Comparison of ENCODE assay signal across 8 cellular contexts in the genomic region with DNA sequence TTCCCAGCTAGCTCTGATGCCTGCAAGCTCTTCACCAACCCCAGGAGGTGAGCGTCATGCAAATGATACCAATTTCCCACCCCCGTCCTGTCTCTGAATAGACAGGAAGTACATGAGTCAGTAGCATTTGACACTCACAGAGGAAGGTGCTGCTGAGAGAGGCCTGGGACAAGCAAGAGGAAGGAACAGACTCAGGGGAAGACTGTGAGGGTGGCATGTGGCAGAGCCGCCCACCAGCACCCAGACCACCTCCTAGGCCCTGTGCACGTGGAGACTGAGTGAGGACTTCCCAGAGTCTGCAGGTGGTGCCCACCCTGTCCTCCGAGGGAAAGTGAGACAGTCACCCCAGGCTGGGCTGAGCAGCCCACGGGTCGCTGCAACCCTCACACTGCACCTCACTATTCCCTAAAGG.
DNase-seq lines count a peak whose midpoint lies in the region; ATAC-seq and TF ChIP-seq lines count a peak whose summit lies in the region.

No MANE protein-coding gene starts in this region.

- H3K36me3 ChIP-seq in breast epithelium (no peaks in the 10 kb centered on the region), SK-N-SH (replicated peaks in 1 of 2; ENCODE audit: control insufficient read depth in 1 of 2, insufficient read depth in 2 of 2, low read length in 1 of 2) (no peaks in the 10 kb centered on the region)

- H3K4me1 Mint-ChIP-seq in MCF 10A (ENCODE audit: insufficient read depth, unreplicated experiment), result peaks cover 6% of the 10 kb centered on the region
- peaks cover 16% of the 10 kb centered on the region for H3K4me1 Mint-ChIP-seq in activated naive CD8-positive, alpha-beta T cell (ENCODE audit: low read depth)

- POLR2A ChIA-PET in MCF 10A (lab: Yijun Ruan, JAX) (interaction anchor here (1.1 to 1.3 kb wide), 2 partner anchors 12 to 24 kb away, joined by 3 read pairs; no protein-coding TSS in a partner anchor), RWPE1 (lab: Yijun Ruan, JAX; ENCODE audit: low non-redundant PET) (interaction anchor here (0.7 kb wide), 1 partner anchor 12 kb away, joined by 3 read pairs; no protein-coding TSS in a partner anchor), SK-N-SH (lab: Yijun Ruan, JAX) (no interaction called here)

- H3K79me2 ChIP-seq in SK-N-SH (ENCODE audit: insufficient read depth), result no peaks in the 10 kb centered on the region

- H3K9me3 ChIP-seq in breast epithelium, result peaks cover 2 to 6% of the 10 kb centered on the region in 2 donors
- H3K9me3 ChIP-seq in SK-N-SH, result no peaks in the 10 kb centered on the region

- no peak overlapping the region for H3K4me3 ChIP-seq in breast epithelium
- H3K4me3 ChIP-seq in SK-N-SH (ENCODE audit: low read depth in 2 of 2, low read length in 1 of 2), result no peak overlapping the region

- H4K20me1 ChIP-seq in SK-N-SH (ENCODE audit: insufficient read depth), result no peaks in the 10 kb centered on the region

- TF ChIP-seq CTCF in MCF 10A (IDR thresholded peaks at IDR 0.05; ENCODE audit: unreplicated experiment), result no peak
- no peak for TF ChIP-seq CTCF in breast epithelium (IDR thresholded peaks at IDR 0.05)
- TF ChIP-seq CTCF in RWPE1 (conservative IDR thresholded peaks at IDR 0.05; ENCODE audit: low read depth), result no peak
- TF ChIP-seq CTCF in SK-N-SH (IDR thresholded peaks at IDR 0.05), result no peak

- no peak overlapping the region for H3K27ac Mint-ChIP-seq in MCF 10A (ENCODE audit: low read depth, unreplicated experiment)
- H3K27ac Mint-ChIP-seq in activated naive CD8-positive, alpha-beta T cell, result peak overlapping the region; percentile 36

- H3K27me3 ChIP-seq in breast epithelium, result peaks cover 0 to 5% of the 10 kb centered on the region in 2 donors
- no peaks in the 10 kb centered on the region for H3K27me3 ChIP-seq in SK-N-SH (ENCODE audit: insufficient read depth)

- no peaks in the 10 kb centered on the region for H3K9me3 Mint-ChIP-seq in MCF 10A (ENCODE audit: unreplicated experiment)
- peaks cover 9% of the 10 kb centered on the region for H3K9me3 Mint-ChIP-seq in activated naive CD8-positive, alpha-beta T cell (ENCODE audit: low read depth)

- no peak overlapping the region for H2AFZ ChIP-seq in SK-N-SH (ENCODE audit: low read depth)

- H3F3A ChIP-seq in SK-N-SH (replicated peaks; ENCODE audit: insufficient read depth), result no peaks in the 10 kb centered on the region

- H3K4me3 Mint-ChIP-seq in MCF 10A (ENCODE audit: unreplicated experiment), result no peak overlapping the region
- peak overlapping the region; percentile 32 for H3K4me3 Mint-ChIP-seq in activated naive CD8-positive, alpha-beta T cell

- TF ChIP-seq RAD21 in SK-N-SH (IDR thresholded peaks at IDR 0.05; ENCODE audit: low read length), result no peak

- BruUV-seq in MCF 10A (replicated peaks; lab: Mats Ljungman, UMichigan), result no TSS peak

- no peaks in the 10 kb centered on the region for H3K9me2 ChIP-seq in SK-N-SH

- TF ChIP-seq EP300 in SK-N-SH (IDR thresholded peaks at IDR 0.05; ENCODE audit: borderline replicate concordance in 1 of 2, low read depth in 1 of 2, low read length in 1 of 2), result no peak

- peak; percentile 72 for DNase-seq in MCF 10A (ENCODE audit: unreplicated experiment)
- DNase-seq in breast epithelium (ENCODE audit: low spot score in 2 of 2), result no peak
- peak; percentile 79 for DNase-seq in RWPE1 (ENCODE audit: low spot score)
- DNase-seq in occipital lobe (lab: John Stamatoyannopoulos, UW), result peak; percentile 46
- no peak for DNase-seq in HCEC 1CT
- DNase-seq in SK-N-SH, result no peak

- H3K9ac ChIP-seq in SK-N-SH, result no peak overlapping the region

- no peaks in the 10 kb centered on the region for H3K36me3 Mint-ChIP-seq in MCF 10A (ENCODE audit: insufficient read depth, unreplicated experiment)
- peaks cover 4% of the 10 kb centered on the region for H3K36me3 Mint-ChIP-seq in activated naive CD8-positive, alpha-beta T cell

- 22% methylated on average over 3 of the region's 7 CpGs for WGBS in SK-N-SH (ENCODE audit: low lambda C conversion rate)

- CTCF ChIA-PET in MCF 10A (lab: Yijun Ruan, JAX), result no interaction called here
- CTCF ChIA-PET in RWPE1 (lab: Yijun Ruan, JAX), result no interaction called here
- CTCF ChIA-PET in SK-N-SH (lab: Yijun Ruan, JAX), result interaction anchor here (1.3 kb wide), 1 partner anchor 13 kb away, joined by 3 read pairs; no protein-coding TSS in a partner anchor

- peaks cover 30% of the 10 kb centered on the region for H3K27me3 Mint-ChIP-seq in MCF 10A (ENCODE audit: insufficient read depth, unreplicated experiment)
- H3K27me3 Mint-ChIP-seq in activated naive CD8-positive, alpha-beta T cell, result peaks cover 3% of the 10 kb centered on the region

- H3K4me2 ChIP-seq in SK-N-SH, result no peak overlapping the region

- H3K4me1 ChIP-seq in breast epithelium, result no peaks in the 10 kb centered on the region
- peaks cover 0 to 52% of the 10 kb centered on the region in 2 experiments; a peak in 1 of 4 replicates for H3K4me1 ChIP-seq in SK-N-SH (ENCODE audit: control insufficient read depth in 1 of 2, insufficient read depth in 2 of 2, low read depth in 1 of 2, low read length in 1 of 2)

- H3K27ac ChIP-seq in breast epithelium (no peak overlapping the region), RWPE1 (peak overlapping the region; percentile 28; the same call in 1 of the 2 replicates), SK-N-SH (ENCODE audit: low read depth in 2 of 2, low read length in 1 of 2) (no peak overlapping the region)

- TF ChIP-seq POLR2A in breast epithelium (IDR thresholded peaks at IDR 0.05), result no peak

- intact Hi-C loops in MCF 10A (cut with micrococcal nuclease), result no loop called here
- intact Hi-C loops in breast epithelium (cut with DNase I; ENCODE audit: low total_unique reads), result no loop called here

- peak; percentile 98 for ATAC-seq in HG03039 (IDR thresholded peaks at IDR 0.05; ENCODE audit: unreplicated experiment)

TF ChIP-seq in SK-N-SH, 30 proteins besides CTCF, POLR2A, EP300 and RAD21:
- TF ChIP-seq RFX5 (IDR thresholded peaks at IDR 0.05; ENCODE audit: low read length) (no peak), GATA2 (CRISPR knock-in tag; IDR thresholded peaks at IDR 0.05) (no peak), MEF2A (IDR thresholded peaks at IDR 0.05; ENCODE audit: borderline replicate concordance, low read depth) (no peak), RCOR1 (IDR thresholded peaks at IDR 0.05; ENCODE audit: low read length) (no peak), FOSL2 (IDR thresholded peaks at IDR 0.05; ENCODE audit: borderline replicate concordance, low read depth) (no peak)
- TF ChIP-seq, protein P1, sequence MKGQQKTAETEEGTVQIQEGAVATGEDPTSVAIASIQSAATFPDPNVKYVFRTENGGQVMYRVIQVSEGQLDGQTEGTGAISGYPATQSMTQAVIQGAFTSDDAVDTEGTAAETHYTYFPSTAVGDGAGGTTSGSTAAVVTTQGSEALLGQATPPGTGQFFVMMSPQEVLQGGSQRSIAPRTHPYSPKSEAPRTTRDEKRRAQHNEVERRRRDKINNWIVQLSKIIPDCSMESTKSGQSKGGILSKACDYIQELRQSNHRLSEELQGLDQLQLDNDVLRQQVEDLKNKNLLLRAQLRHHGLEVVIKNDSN (IDR thresholded peaks at IDR 0.05; ENCODE audit: borderline replicate concordance, low read depth), result no peak
- TF ChIP-seq, protein P2, sequence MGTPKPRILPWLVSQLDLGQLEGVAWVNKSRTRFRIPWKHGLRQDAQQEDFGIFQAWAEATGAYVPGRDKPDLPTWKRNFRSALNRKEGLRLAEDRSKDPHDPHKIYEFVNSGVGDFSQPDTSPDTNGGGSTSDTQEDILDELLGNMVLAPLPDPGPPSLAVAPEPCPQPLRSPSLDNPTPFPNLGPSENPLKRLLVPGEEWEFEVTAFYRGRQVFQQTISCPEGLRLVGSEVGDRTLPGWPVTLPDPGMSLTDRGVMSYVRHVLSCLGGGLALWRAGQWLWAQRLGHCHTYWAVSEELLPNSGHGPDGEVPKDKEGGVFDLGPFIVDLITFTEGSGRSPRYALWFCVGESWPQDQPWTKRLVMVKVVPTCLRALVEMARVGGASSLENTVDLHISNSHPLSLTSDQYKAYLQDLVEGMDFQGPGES (IDR thresholded peaks at IDR 0.05; ENCODE audit: low read depth, low read length), result no peak

Comparison
In these comparisons a context has a peak if more than half of its experiments do, and no peak if none do; other contexts are left out.
1. DNase-seq: peak in MCF 10A (single experiment), RWPE1 (single experiment) and occipital lobe (single experiment); none in breast epithelium (0 of 2), HCEC 1CT (single experiment) and SK-N-SH (single experiment).